ENCODE assay signal across 20 cellular contexts in genomic region chr3:186477033-186477432, GRCh38.
"Had no signal": no experiment of that assay in that cellular context is flagged by ENCODE, and none has a peak within 500 bp of the region (broad histone marks: within the 10 kb centered on the region; RNA-seq: fewer than 3 reads in every experiment).

No MANE protein-coding gene starts in this region.

- H3K9me3 ChIP-seq: sigmoid colon, spleen, thyroid gland had no signal

- H3K4me3 ChIP-seq: dorsolateral prefrontal cortex, sigmoid colon, spleen, thyroid gland had no signal

- H3K27me3 ChIP-seq: brain microvascular endothelial cell, dorsolateral prefrontal cortex, spleen, thyroid gland had no signal

- DNase-seq: activated CD4-positive, alpha-beta T cell treated with anti-CD3 and anti-CD28 coated beads, Interleukin-2, amount 10 ng/mL, durations not matched to agents 7 days and 5 days; activated gamma-delta T cell treated with Interleukin-2 at 50 U/mL for 16 hours; aorta; brain microvascular endothelial cell; central memory CD4-positive, alpha-beta T cell; dorsolateral prefrontal cortex; foreskin fibroblast; hippocampal formation; left cardiac atrium; naive thymus-derived CD8-positive, alpha-beta T cell; sigmoid colon; spleen; stimulated activated CD4-positive, alpha-beta T cell treated with anti-CD3 and anti-CD28 coated beads, Interleukin-4, amount 100 ng/mL, for 4 hours; stimulated activated naive B cell treated with anti-CD40 and anti-IgM and Interleukin-4, amounts not matched to agents 10 μg/mL and 1 μg/mL and 100 μg/mL, for 72 hours; thyroid gland had no signal

- H3K4me1 ChIP-seq: sigmoid colon, spleen, thyroid gland had no signal

- H3K36me3 ChIP-seq: brain microvascular endothelial cell, sigmoid colon, spleen, thyroid gland had no signal

- H3K27me3 Mint-ChIP-seq: activated CD4-positive, alpha-beta T cell treated with anti-CD3 and anti-CD28 coated beads, Interleukin-2, amount 10 ng/mL, durations not matched to agents 7 days and 5 days had no signal

- ATAC-seq: left cardiac atrium; naive thymus-derived CD8-positive, alpha-beta T cell; WTC11 had no signal

- H3K27ac Mint-ChIP-seq: activated CD4-positive, alpha-beta T cell treated with anti-CD3 and anti-CD28 coated beads, Interleukin-2, amount 10 ng/mL, durations not matched to agents 7 days and 5 days; naive thymus-derived CD8-positive, alpha-beta T cell; stimulated activated naive B cell treated with anti-CD40 and anti-IgM and Interleukin-4, amounts not matched to agents 10 μg/mL and 1 μg/mL and 100 μg/mL, for 72 hours; T-helper 2 cell treated with Interferon-gamma antibody and Interleukin-4, amounts not matched to agents 5 μg/mL and 100 μg/mL, for 36 hours; WTC11 had no signal

- H3K4me3 Mint-ChIP-seq: activated CD4-positive, alpha-beta T cell treated with anti-CD3 and anti-CD28 coated beads, Interleukin-2, amount 10 ng/mL, durations not matched to agents 7 days and 5 days; naive thymus-derived CD8-positive, alpha-beta T cell; stimulated activated naive B cell treated with anti-CD40 and anti-IgM and Interleukin-4, amounts not matched to agents 10 μg/mL and 1 μg/mL and 100 μg/mL, for 72 hours; T-helper 2 cell treated with Interferon-gamma antibody and Interleukin-4, amounts not matched to agents 5 μg/mL and 100 μg/mL, for 36 hours; WTC11 had no signal

- H3K27ac ChIP-seq: brain microvascular endothelial cell, sigmoid colon, spleen, thyroid gland had no signal

- H3K36me3 Mint-ChIP-seq: naive thymus-derived CD8-positive, alpha-beta T cell; stimulated activated naive B cell treated with anti-CD40 and anti-IgM and Interleukin-4, amounts not matched to agents 10 μg/mL and 1 μg/mL and 100 μg/mL, for 72 hours; WTC11 had no signal

- FAIRE-seq: colon, islet of Langerhans, TTC549 had no signal

- H3K9me3 Mint-ChIP-seq: activated CD4-positive, alpha-beta T cell treated with anti-CD3 and anti-CD28 coated beads, Interleukin-2, amount 10 ng/mL, durations not matched to agents 7 days and 5 days; naive thymus-derived CD8-positive, alpha-beta T cell; T-helper 2 cell treated with Interferon-gamma antibody and Interleukin-4, amounts not matched to agents 5 μg/mL and 100 μg/mL, for 36 hours; WTC11 had no signal
